Comparison of ENCODE assay signal across 8 cellular contexts in genomic region chrX:69493193-69493592, GRCh38. TPM values are rescaled to one million over a fixed set of nuclear protein-coding genes. Genes with fewer than 3 reads are reported as not detected.
A peak's percentile ranks its signal among the peaks of the same experiment; 100 is the strongest.
DNase-seq lines count a peak whose midpoint lies in the region; ATAC-seq and TF ChIP-seq lines count a peak whose summit lies in the region.

No MANE protein-coding gene starts in this region.

- peak; percentile 24 for DNase-seq in activated naive CD4-positive, alpha-beta T cell treated with Interleukin-2 at 50 U/mL for 16 hours
- no peak for DNase-seq in activated naive CD4-positive, alpha-beta T cell (lab: John Stamatoyannopoulos, UW)
- DNase-seq in NCI-H2107 (lab: John Stamatoyannopoulos, UW) (peak; percentile 1), brain microvascular endothelial cell (no peak), mucosa of descending colon (peak in 2 of 3 donors; percentile 32 to 49), middle frontal gyrus (ENCODE audit: extremely low spot score, low spot score) (no peak), Peyer's patch (no peak)

- intact Hi-C loops in mucosa of descending colon (cut with DNase I, micrococcal nuclease): no loop called here

- H3K27ac ChIP-seq in brain microvascular endothelial cell (no peak overlapping the region), Peyer's patch (no peak overlapping the region)

- TF ChIP-seq CTCF in brain microvascular endothelial cell (IDR thresholded peaks at IDR 0.05; ENCODE audit: low read depth, low read length, missing control alignments) (peak; percentile 42), mucosa of descending colon (IDR thresholded peaks at IDR 0.05) (no peak), Peyer's patch (IDR thresholded peaks at IDR 0.05) (peak in 3 of 6 experiments; percentile 26 to 37 (median 35))

- in situ Hi-C loops in brain microvascular endothelial cell (cut with HindIII; ENCODE audit: low pct_ligation_motif_present, low sequenced_read_pairs): no loop called here

- no peaks in the 10 kb centered on the region for H3K27me3 ChIP-seq in brain microvascular endothelial cell (replicated peaks)
- no peaks in the 10 kb centered on the region for H3K27me3 ChIP-seq in Peyer's patch

- H3K4me1 ChIP-seq in mucosa of descending colon (ENCODE audit: low read depth) (no peaks in the 10 kb centered on the region), Peyer's patch (no peaks in the 10 kb centered on the region)

- H3K9me3 ChIP-seq in mucosa of descending colon: no peaks in the 10 kb centered on the region
- no peaks in the 10 kb centered on the region for H3K9me3 ChIP-seq in Peyer's patch

- H3K4me3 ChIP-seq in brain microvascular endothelial cell (ENCODE audit: low read depth, low read length) (no peak overlapping the region), mucosa of descending colon (no peak overlapping the region), Peyer's patch (no peak overlapping the region)

- TF ChIP-seq POLR2A in Peyer's patch (IDR thresholded peaks at IDR 0.05): no peak

- H3K36me3 ChIP-seq in brain microvascular endothelial cell (replicated peaks) (no peaks in the 10 kb centered on the region), mucosa of descending colon (ENCODE audit: low read depth) (no peaks in the 10 kb centered on the region), Peyer's patch (no peaks in the 10 kb centered on the region)

- ATAC-seq in mucosa of descending colon: peak; percentile 65
- ATAC-seq in GM21529 (IDR thresholded peaks at IDR 0.05; ENCODE audit: unreplicated experiment): no peak

RNA-seq across cellular contexts. Expression of gene NALF2, which starts 10.9 kb away (rescaled TPM):
- total RNA-seq in mucosa of descending colon (under 1 TPM; 0.22 to 0.98 (median 0.51) TPM), Peyer's patch (under 1 TPM in 3 of 4 donors, not detected in 1; 0.28 to 0.40 (median 0.35) TPM)

Comparison
In these comparisons a context has a peak if more than half of its experiments do, and no peak if none do; other contexts are left out.
1. DNase-seq: peak in activated naive CD4-positive, alpha-beta T cell treated with Interleukin-2 at 50 U/mL for 16 hours (single experiment), NCI-H2107 (single experiment) and mucosa of descending colon (2 of 3); none in activated naive CD4-positive, alpha-beta T cell (0 of 4), brain microvascular endothelial cell (single experiment), middle frontal gyrus (single experiment) and Peyer's patch (0 of 3).